1 cellular context compared by ENCODE assay signal in the genomic region with DNA sequence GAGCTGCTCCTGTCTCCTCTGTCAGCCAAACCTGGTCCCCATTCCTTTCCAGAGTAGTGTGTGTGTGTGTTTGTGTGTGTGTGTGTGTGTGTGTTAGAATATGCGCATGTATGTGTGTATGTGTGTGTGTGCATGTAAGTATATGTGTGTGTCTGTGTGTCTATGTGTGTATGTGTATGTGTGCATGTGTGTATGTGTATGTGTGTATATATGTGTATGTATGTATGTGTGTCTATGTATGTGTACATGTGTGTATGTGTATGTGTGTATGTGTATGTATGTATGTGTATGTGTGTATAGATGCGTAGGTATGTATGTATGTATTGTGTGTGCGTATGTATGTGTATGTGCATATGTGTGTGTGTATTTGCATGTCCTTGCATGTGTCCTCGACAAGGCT.
TF ChIP-seq lines count a peak whose summit lies in the region.

No MANE protein-coding gene starts in this region.

TF ChIP-seq in K562, 482 proteins besides CTCF, POLR2A, EP300 and RAD21 (continued from another document and continues in another):
- TF ChIP-seq ZBTB17 (CRISPR knock-in tag; IDR thresholded peaks at IDR 0.05) = no peak
- TF ChIP-seq XRCC5 (IDR thresholded peaks at IDR 0.05; ENCODE audit: low read depth, low read length) = no peak
- TF ChIP-seq, protein P1, sequence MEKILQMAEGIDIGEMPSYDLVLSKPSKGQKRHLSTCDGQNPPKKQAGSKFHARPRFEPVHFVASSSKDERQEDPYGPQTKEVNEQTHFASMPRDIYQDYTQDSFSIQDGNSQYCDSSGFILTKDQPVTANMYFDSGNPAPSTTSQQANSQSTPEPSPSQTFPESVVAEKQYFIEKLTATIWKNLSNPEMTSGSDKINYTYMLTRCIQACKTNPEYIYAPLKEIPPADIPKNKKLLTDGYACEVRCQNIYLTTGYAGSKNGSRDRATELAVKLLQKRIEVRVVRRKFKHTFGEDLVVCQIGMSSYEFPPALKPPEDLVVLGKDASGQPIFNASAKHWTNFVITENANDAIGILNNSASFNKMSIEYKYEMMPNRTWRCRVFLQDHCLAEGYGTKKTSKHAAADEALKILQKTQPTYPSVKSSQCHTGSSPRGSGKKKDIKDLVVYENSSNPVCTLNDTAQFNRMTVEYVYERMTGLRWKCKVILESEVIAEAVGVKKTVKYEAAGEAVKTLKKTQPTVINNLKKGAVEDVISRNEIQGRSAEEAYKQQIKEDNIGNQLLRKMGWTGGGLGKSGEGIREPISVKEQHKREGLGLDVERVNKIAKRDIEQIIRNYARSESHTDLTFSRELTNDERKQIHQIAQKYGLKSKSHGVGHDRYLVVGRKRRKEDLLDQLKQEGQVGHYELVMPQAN (IDR thresholded peaks at IDR 0.05; ENCODE audit: borderline replicate concordance) = peak; percentile 65; the same call in 1 of the 2 replicates
- no peak for TF ChIP-seq CBX8 (IDR thresholded peaks at IDR 0.05; ENCODE audit: borderline replicate concordance, extremely low read depth, low read depth, low read length, poor library complexity, severe bottlenecking)
- TF ChIP-seq SIN3A (IDR thresholded peaks at IDR 0.05; ENCODE audit: borderline replicate concordance in 2 of 2, control insufficient read depth in 1 of 2, low read depth in 2 of 2, low read length in 2 of 2) = no peak
- TF ChIP-seq MAFG (tag; conservative IDR thresholded peaks at IDR 0.05) = no peak
- peak; percentile 81; the same call in 1 of the 2 replicates for TF ChIP-seq THRAP3 (IDR thresholded peaks at IDR 0.05; ENCODE audit: borderline replicate concordance)
- no peak for TF ChIP-seq KAT7 (CRISPR knock-in tag; IDR thresholded peaks at IDR 0.05; ENCODE audit: borderline replicate concordance)
- TF ChIP-seq SNIP1 (IDR thresholded peaks at IDR 0.05; ENCODE audit: low read depth) = no peak
- TF ChIP-seq HEY1 (CRISPR knock-in tag; IDR thresholded peaks at IDR 0.05; ENCODE audit: borderline replicate concordance) = no peak
- no peak for TF ChIP-seq TCF3 (CRISPR knock-in tag; IDR thresholded peaks at IDR 0.05)
- TF ChIP-seq RBM34 (IDR thresholded peaks at IDR 0.05; ENCODE audit: borderline replicate concordance, insufficient read depth, low read length) = no peak
- no peak for TF ChIP-seq CAMTA2 (CRISPR knock-in tag; conservative IDR thresholded peaks at IDR 0.05)
- no peak for TF ChIP-seq GTF2E2 (tag; IDR thresholded peaks at IDR 0.05)
- peak; percentile 31; the same call in 1 of the 2 replicates for TF ChIP-seq NFIC (IDR thresholded peaks at IDR 0.05)
- peak; percentile 20; the same call in 1 of the 2 replicates for TF ChIP-seq NBN (IDR thresholded peaks at IDR 0.05; ENCODE audit: low read depth)
- TF ChIP-seq TSC22D4 (tag; IDR thresholded peaks at IDR 0.05) = peak; percentile 86; the same call in 1 of the 2 replicates
- no peak for TF ChIP-seq FIP1L1 (IDR thresholded peaks at IDR 0.05; ENCODE audit: low read depth, low read length, poor library complexity, severe bottlenecking)
- peak; percentile 25; the same call in 1 of the 2 replicates for TF ChIP-seq C11orf30 (IDR thresholded peaks at IDR 0.05; ENCODE audit: low read depth)
- TF ChIP-seq ZFP30 (CRISPR knock-in tag; IDR thresholded peaks at IDR 0.05; ENCODE audit: borderline replicate concordance) = no peak
- no peak for TF ChIP-seq SMAD1 (IDR thresholded peaks at IDR 0.05; ENCODE audit: low read depth, low read length, partially characterized antibody)
- peak; percentile 83 for TF ChIP-seq ARHGAP35 (IDR thresholded peaks at IDR 0.05; ENCODE audit: partially characterized antibody)
- TF ChIP-seq NELFE (IDR thresholded peaks at IDR 0.05; ENCODE audit: insufficient read depth, insufficient read length) = no peak
- no peak for TF ChIP-seq CBX3 (IDR thresholded peaks at IDR 0.05; ENCODE audit: borderline replicate concordance in 1 of 2, low read length in 2 of 2)
- TF ChIP-seq ZNF121 (CRISPR knock-in tag; conservative IDR thresholded peaks at IDR 0.05) = no peak
- no peak for TF ChIP-seq HDAC6 (IDR thresholded peaks at IDR 0.05; ENCODE audit: low read depth, low read length)
- TF ChIP-seq, protein P2, sequence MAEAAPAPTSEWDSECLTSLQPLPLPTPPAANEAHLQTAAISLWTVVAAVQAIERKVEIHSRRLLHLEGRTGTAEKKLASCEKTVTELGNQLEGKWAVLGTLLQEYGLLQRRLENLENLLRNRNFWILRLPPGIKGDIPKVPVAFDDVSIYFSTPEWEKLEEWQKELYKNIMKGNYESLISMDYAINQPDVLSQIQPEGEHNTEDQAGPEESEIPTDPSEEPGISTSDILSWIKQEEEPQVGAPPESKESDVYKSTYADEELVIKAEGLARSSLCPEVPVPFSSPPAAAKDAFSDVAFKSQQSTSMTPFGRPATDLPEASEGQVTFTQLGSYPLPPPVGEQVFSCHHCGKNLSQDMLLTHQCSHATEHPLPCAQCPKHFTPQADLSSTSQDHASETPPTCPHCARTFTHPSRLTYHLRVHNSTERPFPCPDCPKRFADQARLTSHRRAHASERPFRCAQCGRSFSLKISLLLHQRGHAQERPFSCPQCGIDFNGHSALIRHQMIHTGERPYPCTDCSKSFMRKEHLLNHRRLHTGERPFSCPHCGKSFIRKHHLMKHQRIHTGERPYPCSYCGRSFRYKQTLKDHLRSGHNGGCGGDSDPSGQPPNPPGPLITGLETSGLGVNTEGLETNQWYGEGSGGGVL (CRISPR knock-in tag; IDR thresholded peaks at IDR 0.05) = no peak
- TF ChIP-seq, protein P3, sequence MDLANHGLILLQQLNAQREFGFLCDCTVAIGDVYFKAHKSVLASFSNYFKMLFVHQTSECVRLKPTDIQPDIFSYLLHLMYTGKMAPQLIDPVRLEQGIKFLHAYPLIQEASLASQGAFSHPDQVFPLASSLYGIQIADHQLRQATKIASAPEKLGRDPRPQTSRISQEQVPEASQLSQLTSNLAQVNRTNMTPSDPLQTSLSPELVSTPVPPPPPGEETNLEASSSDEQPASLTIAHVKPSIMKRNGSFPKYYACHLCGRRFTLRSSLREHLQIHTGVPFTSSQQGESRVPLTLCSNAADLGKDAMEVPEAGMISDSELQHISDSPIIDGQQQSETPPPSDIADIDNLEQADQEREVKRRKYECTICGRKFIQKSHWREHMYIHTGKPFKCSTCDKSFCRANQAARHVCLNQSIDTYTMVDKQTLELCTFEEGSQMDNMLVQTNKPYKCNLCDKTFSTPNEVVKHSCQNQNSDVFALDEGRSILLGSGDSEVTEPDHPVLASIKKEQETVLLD (IDR thresholded peaks at IDR 0.05) = peak; percentile 48; the same call in 1 of the 2 replicates
- no peak for TF ChIP-seq ZFX (CRISPR knock-in tag; IDR thresholded peaks at IDR 0.05)
- no peak for TF ChIP-seq ZNF217 (CRISPR knock-in tag; IDR thresholded peaks at IDR 0.05)
- TF ChIP-seq FOXP1 (CRISPR knock-in tag; IDR thresholded peaks at IDR 0.05) = no peak
- peak; percentile 87; the same call in 1 of the 2 replicates for TF ChIP-seq ELF4 (CRISPR knock-in tag; IDR thresholded peaks at IDR 0.05)
- peak; percentile 29; the same call in 1 of the 2 replicates for TF ChIP-seq MTA2 (IDR thresholded peaks at IDR 0.05; ENCODE audit: low read depth)
- TF ChIP-seq CHD2 (IDR thresholded peaks at IDR 0.05; ENCODE audit: low read depth, low read length) = no peak
- 0 out of 2 replicates have a peak, but pooled peaks have one; percentile 6 for TF ChIP-seq ZNF436 (CRISPR knock-in tag; IDR thresholded peaks at IDR 0.05)
- no peak for TF ChIP-seq TRIM28 (IDR thresholded peaks at IDR 0.05)
- TF ChIP-seq, protein P4, sequence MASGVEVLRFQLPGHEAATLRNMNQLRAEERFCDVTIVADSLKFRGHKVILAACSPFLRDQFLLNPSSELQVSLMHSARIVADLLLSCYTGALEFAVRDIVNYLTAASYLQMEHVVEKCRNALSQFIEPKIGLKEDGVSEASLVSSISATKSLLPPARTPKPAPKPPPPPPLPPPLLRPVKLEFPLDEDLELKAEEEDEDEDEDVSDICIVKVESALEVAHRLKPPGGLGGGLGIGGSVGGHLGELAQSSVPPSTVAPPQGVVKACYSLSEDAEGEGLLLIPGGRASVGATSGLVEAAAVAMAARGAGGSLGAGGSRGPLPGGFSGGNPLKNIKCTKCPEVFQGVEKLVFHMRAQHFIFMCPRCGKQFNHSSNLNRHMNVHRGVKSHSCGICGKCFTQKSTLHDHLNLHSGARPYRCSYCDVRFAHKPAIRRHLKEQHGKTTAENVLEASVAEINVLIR (CRISPR knock-in tag; IDR thresholded peaks at IDR 0.05) = no peak
- TF ChIP-seq ZNF174 (CRISPR knock-in tag; IDR thresholded peaks at IDR 0.05) = no peak
- TF ChIP-seq MCM7 (IDR thresholded peaks at IDR 0.05) = peak; percentile 55 to 85; a peak in 1 of 4 replicates
- no peak for TF ChIP-seq CBX1 (IDR thresholded peaks at IDR 0.05; ENCODE audit: low read depth)
- peak; percentile 87; the same call in 1 of the 2 replicates for TF ChIP-seq OTX1 (CRISPR knock-in tag; IDR thresholded peaks at IDR 0.05)
- TF ChIP-seq ZNF134 (CRISPR knock-in tag; conservative IDR thresholded peaks at IDR 0.05) = no peak
- no peak for TF ChIP-seq STAG1 (CRISPR knock-in tag; IDR thresholded peaks at IDR 0.05; ENCODE audit: borderline replicate concordance)
- no peak for TF ChIP-seq ZNF431 (CRISPR knock-in tag; IDR thresholded peaks at IDR 0.05)
- no peak for TF ChIP-seq U2AF2 (optimal IDR thresholded peaks at IDR 0.05; ENCODE audit: low read depth, low read length)
- no peak for TF ChIP-seq RBM25 (IDR thresholded peaks at IDR 0.05; ENCODE audit: low read depth, low read length, severe bottlenecking)
- TF ChIP-seq SUPT5H (IDR thresholded peaks at IDR 0.05) = no peak; the same call in 1 of the 2 replicates
- no peak for TF ChIP-seq ZNF561 (CRISPR knock-in tag; conservative IDR thresholded peaks at IDR 0.05)
- TF ChIP-seq ZNF175 (CRISPR knock-in tag; IDR thresholded peaks at IDR 0.05; ENCODE audit: low read depth) = no peak
- TF ChIP-seq POLR3A (IDR thresholded peaks at IDR 0.05; ENCODE audit: borderline replicate concordance, extremely low read depth, insufficient read depth, insufficient read length) = no peak
- TF ChIP-seq SRSF1 (IDR thresholded peaks at IDR 0.05; ENCODE audit: low read depth, low read length) = no peak
- no peak for TF ChIP-seq ZNF699 (CRISPR knock-in tag; IDR thresholded peaks at IDR 0.05; ENCODE audit: insufficient replicate concordance)
- no peak for TF ChIP-seq CBX5 (IDR thresholded peaks at IDR 0.05; ENCODE audit: borderline replicate concordance, low read depth)
- no peak for TF ChIP-seq ILF3 (IDR thresholded peaks at IDR 0.05; ENCODE audit: borderline replicate concordance)
- TF ChIP-seq, protein P5, sequence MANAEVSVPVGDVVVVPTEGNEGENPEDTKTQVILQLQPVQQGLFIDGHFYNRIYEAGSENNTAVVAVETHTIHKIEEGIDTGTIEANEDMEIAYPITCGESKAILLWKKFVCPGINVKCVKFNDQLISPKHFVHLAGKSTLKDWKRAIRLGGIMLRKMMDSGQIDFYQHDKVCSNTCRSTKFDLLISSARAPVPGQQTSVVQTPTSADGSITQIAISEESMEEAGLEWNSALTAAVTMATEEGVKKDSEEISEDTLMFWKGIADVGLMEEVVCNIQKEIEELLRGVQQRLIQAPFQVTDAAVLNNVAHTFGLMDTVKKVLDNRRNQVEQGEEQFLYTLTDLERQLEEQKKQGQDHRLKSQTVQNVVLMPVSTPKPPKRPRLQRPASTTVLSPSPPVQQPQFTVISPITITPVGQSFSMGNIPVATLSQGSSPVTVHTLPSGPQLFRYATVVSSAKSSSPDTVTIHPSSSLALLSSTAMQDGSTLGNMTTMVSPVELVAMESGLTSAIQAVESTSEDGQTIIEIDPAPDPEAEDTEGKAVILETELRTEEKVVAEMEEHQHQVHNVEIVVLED (CRISPR knock-in tag; IDR thresholded peaks at IDR 0.05) = no peak
- TF ChIP-seq KLF10 (CRISPR knock-in tag; IDR thresholded peaks at IDR 0.05) = no peak
- TF ChIP-seq, protein P6, sequence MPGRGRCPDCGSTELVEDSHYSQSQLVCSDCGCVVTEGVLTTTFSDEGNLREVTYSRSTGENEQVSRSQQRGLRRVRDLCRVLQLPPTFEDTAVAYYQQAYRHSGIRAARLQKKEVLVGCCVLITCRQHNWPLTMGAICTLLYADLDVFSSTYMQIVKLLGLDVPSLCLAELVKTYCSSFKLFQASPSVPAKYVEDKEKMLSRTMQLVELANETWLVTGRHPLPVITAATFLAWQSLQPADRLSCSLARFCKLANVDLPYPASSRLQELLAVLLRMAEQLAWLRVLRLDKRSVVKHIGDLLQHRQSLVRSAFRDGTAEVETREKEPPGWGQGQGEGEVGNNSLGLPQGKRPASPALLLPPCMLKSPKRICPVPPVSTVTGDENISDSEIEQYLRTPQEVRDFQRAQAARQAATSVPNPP (IDR thresholded peaks at IDR 0.05; ENCODE audit: borderline replicate concordance, insufficient read depth, insufficient read length) = no peak
- TF ChIP-seq, protein P7, sequence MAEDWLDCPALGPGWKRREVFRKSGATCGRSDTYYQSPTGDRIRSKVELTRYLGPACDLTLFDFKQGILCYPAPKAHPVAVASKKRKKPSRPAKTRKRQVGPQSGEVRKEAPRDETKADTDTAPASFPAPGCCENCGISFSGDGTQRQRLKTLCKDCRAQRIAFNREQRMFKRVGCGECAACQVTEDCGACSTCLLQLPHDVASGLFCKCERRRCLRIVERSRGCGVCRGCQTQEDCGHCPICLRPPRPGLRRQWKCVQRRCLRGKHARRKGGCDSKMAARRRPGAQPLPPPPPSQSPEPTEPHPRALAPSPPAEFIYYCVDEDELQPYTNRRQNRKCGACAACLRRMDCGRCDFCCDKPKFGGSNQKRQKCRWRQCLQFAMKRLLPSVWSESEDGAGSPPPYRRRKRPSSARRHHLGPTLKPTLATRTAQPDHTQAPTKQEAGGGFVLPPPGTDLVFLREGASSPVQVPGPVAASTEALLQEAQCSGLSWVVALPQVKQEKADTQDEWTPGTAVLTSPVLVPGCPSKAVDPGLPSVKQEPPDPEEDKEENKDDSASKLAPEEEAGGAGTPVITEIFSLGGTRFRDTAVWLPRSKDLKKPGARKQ (CRISPR knock-in tag; IDR thresholded peaks at IDR 0.05) = no peak
- TF ChIP-seq SLC30A9 (CRISPR knock-in tag; IDR thresholded peaks at IDR 0.05) = no peak
- no peak for TF ChIP-seq CREB1 (IDR thresholded peaks at IDR 0.05)
- TF ChIP-seq CREB1 (CRISPR knock-in tag; IDR thresholded peaks at IDR 0.05) = no peak
- TF ChIP-seq KDM4B (IDR thresholded peaks at IDR 0.05; ENCODE audit: borderline replicate concordance in 2 of 2, low read depth in 1 of 2) = peak in 1 of 2 experiments; percentile 70; a peak in 1 of 4 replicates
- TF ChIP-seq ZSCAN32 (CRISPR knock-in tag; IDR thresholded peaks at IDR 0.05) = no peak
- no peak for TF ChIP-seq NFE2L1 (tag; IDR thresholded peaks at IDR 0.05; ENCODE audit: borderline replicate concordance, low read depth)
- TF ChIP-seq, protein P8, sequence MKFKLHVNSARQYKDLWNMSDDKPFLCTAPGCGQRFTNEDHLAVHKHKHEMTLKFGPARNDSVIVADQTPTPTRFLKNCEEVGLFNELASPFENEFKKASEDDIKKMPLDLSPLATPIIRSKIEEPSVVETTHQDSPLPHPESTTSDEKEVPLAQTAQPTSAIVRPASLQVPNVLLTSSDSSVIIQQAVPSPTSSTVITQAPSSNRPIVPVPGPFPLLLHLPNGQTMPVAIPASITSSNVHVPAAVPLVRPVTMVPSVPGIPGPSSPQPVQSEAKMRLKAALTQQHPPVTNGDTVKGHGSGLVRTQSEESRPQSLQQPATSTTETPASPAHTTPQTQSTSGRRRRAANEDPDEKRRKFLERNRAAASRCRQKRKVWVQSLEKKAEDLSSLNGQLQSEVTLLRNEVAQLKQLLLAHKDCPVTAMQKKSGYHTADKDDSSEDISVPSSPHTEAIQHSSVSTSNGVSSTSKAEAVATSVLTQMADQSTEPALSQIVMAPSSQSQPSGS (CRISPR knock-in tag; IDR thresholded peaks at IDR 0.05) = no peak
- TF ChIP-seq, protein P9, sequence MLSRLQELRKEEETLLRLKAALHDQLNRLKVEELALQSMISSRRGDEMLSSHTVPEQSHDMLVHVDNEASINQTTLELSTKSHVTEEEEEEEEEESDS (CRISPR knock-in tag; IDR thresholded peaks at IDR 0.05) = no peak
- TF ChIP-seq DIDO1 (tag; IDR thresholded peaks at IDR 0.05; ENCODE audit: low read depth) = no peak
